ENCODE assay signal across 19 cellular contexts in genomic region chr3:127612966-127613365, GRCh38. TPM values are rescaled to one million over a fixed set of nuclear protein-coding genes. Genes with fewer than 3 reads are reported as not detected.
DNase-seq lines count a peak whose midpoint lies in the region; ATAC-seq lines count a peak whose summit lies in the region.
"Had no signal": no experiment of that assay in that cellular context is flagged by ENCODE, and none has a peak within 500 bp of the region (broad histone marks: within the 10 kb centered on the region; RNA-seq: fewer than 3 reads in every experiment).

No MANE protein-coding gene starts in this region.

- H4K12ac ChIP-seq in trophoblast cell (ENCODE audit: low read depth, low read length) = no peak overlapping the region

- no peaks in the 10 kb centered on the region for H3K4me1 ChIP-seq in trophoblast cell (ENCODE audit: control insufficient read depth in 1 of 2, insufficient read depth in 2 of 2, low read length in 2 of 2)

- no peak overlapping the region for H3K9ac ChIP-seq in trophoblast cell (ENCODE audit: low read length)
- H3K9ac ChIP-seq: KMS-11 had no signal

- no peak overlapping the region for H2BK12ac ChIP-seq in trophoblast cell (ENCODE audit: low read length)

- no peaks in the 10 kb centered on the region for H3K79me1 ChIP-seq in trophoblast cell (ENCODE audit: low read length)

- H3K4me3 Mint-ChIP-seq in stimulated activated memory B cell treated with anti-CD40 and anti-IgM and Interleukin-4, amounts not matched to agents 10 μg/mL and 1 μg/mL and 100 μg/mL, for 72 hours = no peak overlapping the region
- H3K4me3 Mint-ChIP-seq: activated CD4-positive, alpha-beta memory T cell treated with anti-CD3 and anti-CD28 coated beads for 36 hours; activated naive CD8-positive, alpha-beta T cell; activated T-cell treated with anti-CD3 and anti-CD28 coated beads, Interleukin-2, amount 50 U/mL, for 4 hours had no signal

- H3K79me2 ChIP-seq in trophoblast cell (ENCODE audit: control insufficient read depth, insufficient read depth, low read length, poor library complexity) = no peaks in the 10 kb centered on the region

- H3K36me3 ChIP-seq in trophoblast cell (ENCODE audit: control insufficient read depth in 1 of 2, insufficient read depth in 2 of 2, low read length in 2 of 2) = peaks cover 40 to 68% of the 10 kb centered on the region in 2 experiments

- H3K23ac ChIP-seq in trophoblast cell (ENCODE audit: low read length) = no peak overlapping the region

- H3K14ac ChIP-seq in trophoblast cell (ENCODE audit: low read length) = no peak overlapping the region

- no peak overlapping the region for H3K18ac ChIP-seq in trophoblast cell (ENCODE audit: low read length)

- H4K8ac ChIP-seq in trophoblast cell (ENCODE audit: low read depth, low read length) = no peak overlapping the region

- H3K4ac ChIP-seq in trophoblast cell (ENCODE audit: low read depth, low read length) = no peak overlapping the region

- H3K4me1 Mint-ChIP-seq in stimulated activated memory B cell treated with anti-CD40 and anti-IgM and Interleukin-4, amounts not matched to agents 10 μg/mL and 1 μg/mL and 100 μg/mL, for 72 hours = peaks cover 28% of the 10 kb centered on the region

- no peak overlapping the region for H2AFZ ChIP-seq in trophoblast cell (ENCODE audit: insufficient read depth, low read length, poor library complexity)

- H2BK5ac ChIP-seq in trophoblast cell (ENCODE audit: low read depth, low read length, poor library complexity) = no peak overlapping the region

- ATAC-seq in stimulated activated memory B cell treated with anti-CD40 and anti-IgM and Interleukin-4, amounts not matched to agents 10 μg/mL and 1 μg/mL and 100 μg/mL, for 72 hours = no peak
- ATAC-seq: activated T-cell treated with anti-CD3 and anti-CD28 coated beads, Interleukin-2, amount 50 U/mL, for 4 hours; mucosa of descending colon had no signal

- no peak overlapping the region for H3K4me3 ChIP-seq in trophoblast cell (ENCODE audit: low read depth, low read length)
- H3K4me3 ChIP-seq: mucosa of descending colon had no signal

- no peaks in the 10 kb centered on the region for H3K9me3 ChIP-seq in trophoblast cell (ENCODE audit: insufficient read depth, low read depth, low read length)
- H3K9me3 ChIP-seq: mucosa of descending colon had no signal

- H3K27me3 Mint-ChIP-seq in stimulated activated memory B cell treated with anti-CD40 and anti-IgM and Interleukin-4, amounts not matched to agents 10 μg/mL and 1 μg/mL and 100 μg/mL, for 72 hours = no peaks in the 10 kb centered on the region
- H3K27me3 Mint-ChIP-seq: activated CD4-positive, alpha-beta memory T cell treated with anti-CD3 and anti-CD28 coated beads for 36 hours; activated naive CD8-positive, alpha-beta T cell had no signal

- no peak overlapping the region for H2AK5ac ChIP-seq in trophoblast cell (ENCODE audit: low read length)

- no peak overlapping the region for H3K27ac ChIP-seq in trophoblast cell (ENCODE audit: low read depth, low read length)
- H3K27ac ChIP-seq: KMS-11 had no signal

- no peak overlapping the region for H3K27ac Mint-ChIP-seq in stimulated activated memory B cell treated with anti-CD40 and anti-IgM and Interleukin-4, amounts not matched to agents 10 μg/mL and 1 μg/mL and 100 μg/mL, for 72 hours
- H3K27ac Mint-ChIP-seq: activated CD4-positive, alpha-beta memory T cell treated with anti-CD3 and anti-CD28 coated beads for 36 hours; activated naive CD8-positive, alpha-beta T cell had no signal

- H3K27me3 ChIP-seq in trophoblast cell (ENCODE audit: insufficient read depth, low read length) = no peaks in the 10 kb centered on the region

- no peak overlapping the region for H4K91ac ChIP-seq in trophoblast cell (ENCODE audit: low read depth, low read length)

- H3K9me3 Mint-ChIP-seq in stimulated activated memory B cell treated with anti-CD40 and anti-IgM and Interleukin-4, amounts not matched to agents 10 μg/mL and 1 μg/mL and 100 μg/mL, for 72 hours = no peaks in the 10 kb centered on the region
- H3K9me3 Mint-ChIP-seq: activated CD4-positive, alpha-beta memory T cell treated with anti-CD3 and anti-CD28 coated beads for 36 hours; activated T-cell treated with anti-CD3 and anti-CD28 coated beads, Interleukin-2, amount 50 U/mL, for 4 hours had no signal

- peaks cover 87% of the 10 kb centered on the region for H3K36me3 Mint-ChIP-seq in stimulated activated memory B cell treated with anti-CD40 and anti-IgM and Interleukin-4, amounts not matched to agents 10 μg/mL and 1 μg/mL and 100 μg/mL, for 72 hours

- H2BK120ac ChIP-seq in trophoblast cell (ENCODE audit: insufficient read depth, low read length, poor library complexity) = no peak overlapping the region

- DNase-seq in GF-D8 (lab: John Stamatoyannopoulos, UW) (peak; percentile 36), NCI-H2196 treated with DMSO at 0.1 percent for 48 hours (lab: John Stamatoyannopoulos, UW; ENCODE audit: unreplicated experiment) (peak; percentile 76), dermis blood vessel endothelial cell (peak; percentile 52), trophoblast cell (peak; percentile 44 to 51), HCEC 1CT (no peak), medulla oblongata (ENCODE audit: extremely low spot score) (no peak)
- DNase-seq: activated CD4-positive, alpha-beta memory T cell treated with anti-CD3 and anti-CD28 coated beads for 36 hours; activated T-cell treated with anti-CD3 and anti-CD28 coated beads, Interleukin-2, amount 50 U/mL, for 4 hours; effector memory CD4-positive, alpha-beta T cell; kidney glomerular epithelial cell; mucosa of descending colon; NCI-H2171 treated with DMSO at 0.1 percent for 48 hours; nucleus accumbens; Right ventricle myocardium superior; stimulated activated CD4-positive, alpha-beta T cell treated with anti-CD3 and anti-CD28 coated beads, Interleukin-2, amount 100 ng/mL, for 48 hours; T-helper 1 cell had no signal

- no CpG with 5 or more reads among the region's 6 CpGs for WGBS in trophoblast cell (ENCODE audit: extremely low coverage, insufficient coverage, insufficient read length)

- no peak overlapping the region for H3K4me2 ChIP-seq in trophoblast cell (ENCODE audit: low read length)
- H3K4me2 ChIP-seq: KMS-11 had no signal

RNA-seq across cellular contexts. Expression of gene MCM2, which starts 14.8 kb away (rescaled TPM):
- total RNA-seq in dermis blood vessel endothelial cell = 51.4 and 110 TPM in 2 replicates
- polyA plus RNA-seq in trophoblast cell (2013) = 15.4 and 15.8 TPM in 2 replicates

RNA-seq across cellular contexts. Expression of gene PODXL2, which starts 16.0 kb away (rescaled TPM):
- total RNA-seq in dermis blood vessel endothelial cell = 2.9 and 4.0 TPM in 2 replicates
- polyA plus RNA-seq in trophoblast cell (2013) = 0.61 and 0.78 TPM in 2 replicates

RNA-seq across cellular contexts. Expression of gene TPRA1, which starts 22.4 kb away (rescaled TPM):
- 34.8 and 48.3 TPM in 2 replicates for total RNA-seq in dermis blood vessel endothelial cell
- polyA plus RNA-seq in trophoblast cell (2013) = 11.5 and 13.0 TPM in 2 replicates

RNA-seq across cellular contexts. Expression of gene ABTB1, which starts 59.8 kb away (rescaled TPM):
- total RNA-seq in dermis blood vessel endothelial cell = 12.8 and 14.4 TPM in 2 replicates
- polyA plus RNA-seq in trophoblast cell (2013) = 3.6 and 4.3 TPM in 2 replicates

Comparison
In these comparisons a context has a peak if more than half of its experiments do, and no peak if none do; other contexts are left out.
1. DNase-seq: peak in GF-D8 (single experiment), NCI-H2196 treated with DMSO at 0.1 percent for 48 hours (single experiment), dermis blood vessel endothelial cell (single experiment) and trophoblast cell (2 of 2); none in HCEC 1CT (single experiment) and medulla oblongata (single experiment).